12 cellular contexts compared by ENCODE assay signal in the genomic region with DNA sequence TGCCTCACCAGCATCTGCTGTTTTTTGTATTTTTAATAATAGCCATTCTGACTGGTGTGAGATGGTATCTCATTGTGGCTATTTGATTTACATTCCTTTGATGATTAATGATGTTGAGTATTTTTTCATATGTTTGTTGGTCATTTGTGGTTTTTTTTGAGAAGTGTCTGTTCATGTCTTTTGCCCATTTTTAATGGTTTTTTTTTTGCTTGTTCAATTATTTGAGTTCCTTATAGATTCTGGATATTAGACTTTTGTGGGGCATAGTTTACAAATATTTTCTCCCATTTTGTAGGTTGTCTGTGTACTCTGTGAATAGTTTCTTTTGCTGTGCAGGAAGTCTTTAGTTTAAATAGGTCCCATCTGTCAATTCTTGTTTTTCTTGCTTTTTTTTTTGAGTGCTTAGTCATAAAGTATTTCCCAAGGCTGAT.
"Had no signal": no experiment of that assay in that cellular context is flagged by ENCODE, and none has a peak within 500 bp of the region (broad histone marks: within the 10 kb centered on the region; RNA-seq: fewer than 3 reads in every experiment).

No MANE protein-coding gene starts in this region.

- DNase-seq: activated CD4-positive, alpha-beta memory T cell treated with anti-CD3 and anti-CD28 coated beads, Interleukin-2, amount 10 ng/mL, durations not matched to agents 7 days and 5 days; activated naive CD8-positive, alpha-beta T cell treated with anti-CD3 and anti-CD28 coated beads, Interleukin-2, amount 10 ng/mL, durations not matched to agents 7 days and 5 days; activated T-cell treated with anti-CD3 and anti-CD28 coated beads, Interleukin-2, amount 50 U/mL, for 72 hours; effector memory CD4-positive, alpha-beta T cell; erythroblast; pancreas; stimulated activated CD4-positive, alpha-beta T cell treated with anti-CD3 and anti-CD28 coated beads, Interleukin-4, amount 100 ng/mL, for 4 hours; stomach; SW 1271 had no signal

- H3K4me1 ChIP-seq: pancreas, stomach had no signal

- ATAC-seq: activated CD4-positive, CD25-positive, alpha-beta regulatory T cell treated with anti-CD3 and anti-CD28 coated beads, Interleukin-2, amount 50 U/mL, for 24 hours; activated T-cell treated with anti-CD3 and anti-CD28 coated beads, Interleukin-2, amount 50 U/mL, for 72 hours; pancreas had no signal

- H3K36me3 ChIP-seq: pancreas, stomach, thoracic aorta had no signal

- H3K9me3 ChIP-seq: pancreas had no signal

- H3K27me3 ChIP-seq: hepatocyte, pancreas, stomach had no signal

- H3K4me3 ChIP-seq: hepatocyte, pancreas, stomach, thoracic aorta had no signal

- H3K27ac ChIP-seq: hepatocyte, pancreas, stomach, thoracic aorta had no signal
